In genomic region chr1:2313651-2314296, GRCh38 we compare ENCODE assay signal across 8 cellular contexts.
A peak's percentile ranks its signal among the peaks of the same experiment; 100 is the strongest.
DNase-seq lines count a peak whose midpoint lies in the region; ATAC-seq, FAIRE-seq and TF ChIP-seq lines count a peak whose summit lies in the region.
"Had no signal": no experiment of that assay in that cellular context is flagged by ENCODE, and none has a peak within 500 bp of the region (broad histone marks: within the 10 kb centered on the region; RNA-seq: fewer than 3 reads in every experiment).

No MANE protein-coding gene starts in this region.

- peak overlapping the region; percentile 87 for H2AK5ac ChIP-seq in IMR-90 (ENCODE audit: low read depth, low read length)

- FAIRE-seq in kidney (lab: Jason Lieb, UNC): no peak
- FAIRE-seq in GM12892 (lab: Jason Lieb, UNC): no peak

- peaks cover 32% of the 10 kb centered on the region for H3K4me1 ChIP-seq in IMR-90 (ENCODE audit: control insufficient read depth, insufficient read depth, low read length)
- H3K4me1 ChIP-seq in kidney (ENCODE audit: control insufficient read depth in 1 of 2, insufficient read depth in 1 of 2, low read depth in 1 of 2, low read length in 2 of 2): peaks cover 0 to 17% of the 10 kb centered on the region in 2 donors
- peaks cover 72% of the 10 kb centered on the region for H3K4me1 ChIP-seq in suprapubic skin

- peak overlapping the region; percentile 99 for H2AK9ac ChIP-seq in IMR-90 (replicated peaks; ENCODE audit: low read depth, low read length, poor library complexity)

- H4K91ac ChIP-seq in IMR-90 (ENCODE audit: insufficient read depth, low read depth, low read length): peak overlapping the region; percentile 85

- TF ChIP-seq EP300 in suprapubic skin (IDR thresholded peaks at IDR 0.05): no peak

- POLR2A ChIA-PET in IMR-90 (lab: Charles Lee; ENCODE audit: unreplicated experiment): no interaction called here

- H3K14ac ChIP-seq in IMR-90 (replicated peaks; ENCODE audit: low read depth, low read length): peak overlapping the region; percentile 85

- 0 out of 2 replicates have a peak, but pooled peaks cover 7% of the 10 kb centered on the region for H4K20me1 ChIP-seq in IMR-90 (ENCODE audit: insufficient read depth, low read length)

- H2BK20ac ChIP-seq in IMR-90 (ENCODE audit: low read depth, low read length): no peak overlapping the region

- dilution Hi-C loops in IMR-90 (cut with HindIII; ENCODE audit: low sequenced_read_pairs, unreplicated experiment): no loop called here

- H3K27ac ChIP-seq in IMR-90 (ENCODE audit: insufficient read depth, low read length) (peak overlapping the region; percentile 68), kidney (ENCODE audit: low read depth in 2 of 2, low read length in 2 of 2) (peak overlapping the region; percentile 71 to 75), suprapubic skin (peak overlapping the region; percentile 86)

- H3K36me3 ChIP-seq in IMR-90 (ENCODE audit: control insufficient read depth, insufficient read depth, low read length) (peaks cover 8% of the 10 kb centered on the region; the same call in 1 of the 2 replicates), kidney (ENCODE audit: control insufficient read depth in 1 of 2, insufficient read depth in 2 of 2, low read length in 2 of 2) (no peaks in the 10 kb centered on the region), suprapubic skin (peaks cover 6% of the 10 kb centered on the region)

- DNase-seq in IMR-90 (no peak), astrocyte of the cerebellum (ENCODE audit: low read depth) (no peak), kidney (no peak), suprapubic skin (ENCODE audit: low spot score in 2 of 2) (no peak), GM12892 (ENCODE audit: insufficient read length) (no peak), AG08395 (ENCODE audit: low spot score) (no peak)
- DNase-seq in effector CD8-positive, alpha-beta T cell (lab: John Stamatoyannopoulos, UW): no peak
- DNase-seq: cortex of kidney had no signal

- no peak overlapping the region for H3K56ac ChIP-seq in IMR-90 (ENCODE audit: extremely low read depth, insufficient read depth, low read length)

- H3K27me3 ChIP-seq in IMR-90 (ENCODE audit: control insufficient read depth, insufficient read depth, low read length) (no peaks in the 10 kb centered on the region), suprapubic skin (no peaks in the 10 kb centered on the region)

- H2BK5ac ChIP-seq in IMR-90 (ENCODE audit: low read depth, low read length, poor library complexity, severe bottlenecking): peak overlapping the region; percentile 46

- H3K9ac ChIP-seq in IMR-90 (ENCODE audit: low read depth, low read length) (peak overlapping the region; percentile 82), kidney (ENCODE audit: low read length in 2 of 2) (peak overlapping the region; percentile 24 to 34)

- in situ Hi-C loops in IMR-90 (cut with MboI; ENCODE audit: low sequenced_read_pairs): no loop called here
- in situ Hi-C loops in astrocyte of the cerebellum (cut with HindIII; ENCODE audit: low sequenced_read_pairs): no loop called here

- TF ChIP-seq RAD21 in IMR-90 (IDR thresholded peaks at IDR 0.05; ENCODE audit: low read length): no peak

- BruUV-seq in IMR-90 (replicated peaks; lab: Mats Ljungman, UMichigan): no TSS peak

- peaks cover 0 to 37% of the 10 kb centered on the region in 2 experiments; a peak in 1 of 4 replicates for H3K79me1 ChIP-seq in IMR-90 (ENCODE audit: low read depth in 1 of 2, low read length in 2 of 2)

- ATAC-seq in IMR-90 (ENCODE audit: low read depth): no peak

- peak overlapping the region; percentile 80 to 81 for H4K8ac ChIP-seq in IMR-90 (ENCODE audit: low read depth in 2 of 2, low read length in 2 of 2)

- intact Hi-C loops in IMR-90 (cut with micrococcal nuclease) (loop anchor here (5.0 kb wide), 2 partner anchors 69 to 116 kb away; no protein-coding TSS in a partner anchor), kidney (cut with DNase I) (loop anchor here (10.0 kb wide), 1 partner anchor 99 kb away; no protein-coding TSS in a partner anchor)

- peak overlapping the region; percentile 74 for H2BK120ac ChIP-seq in IMR-90 (ENCODE audit: low read depth, low read length)

- WGBS in IMR-90 (ENCODE audit: extremely low coverage in 2 of 2, insufficient read length in 1 of 2), 2 experiments: 58% methylated on average over 10 of the region's 20 CpGs; no CpG with 5 or more reads in 1 of the 2 experiments
- 60% methylated on average over 1 of the region's 20 CpGs for WGBS in suprapubic skin

- peak overlapping the region; percentile 49; the same call in 1 of the 2 replicates for H3K23ac ChIP-seq in IMR-90 (ENCODE audit: low read depth, low read length)

- H3K4ac ChIP-seq in IMR-90 (ENCODE audit: low read depth, low read length): peak overlapping the region; percentile 88

- no peak overlapping the region; the same call in 2 of the 3 replicates for H2BK15ac ChIP-seq in IMR-90 (ENCODE audit: low read depth, low read length)

- H3K18ac ChIP-seq in IMR-90 (ENCODE audit: low read depth, low read length): peak overlapping the region; percentile 42; the same call in 1 of the 2 replicates

- H2AFZ ChIP-seq in IMR-90 (replicated peaks; ENCODE audit: low read length, poor library complexity): peak overlapping the region; percentile 77

- 0 out of 2 replicates have a peak, but pooled peaks cover 4% of the 10 kb centered on the region for H3K9me1 ChIP-seq in IMR-90 (ENCODE audit: insufficient read depth, low read length)

- peak overlapping the region; percentile 73 for H4K5ac ChIP-seq in IMR-90 (ENCODE audit: low read depth, low read length)

- peak overlapping the region; percentile 73 for H3K4me2 ChIP-seq in IMR-90 (ENCODE audit: low read depth, low read length)

- H3K4me3 ChIP-seq in IMR-90 (ENCODE audit: insufficient read depth, low read depth, low read length): peak overlapping the region; percentile 44
- peak overlapping the region; percentile 24 for H3K4me3 ChIP-seq in astrocyte of the cerebellum (ENCODE audit: low read depth, low read length)
- no peak overlapping the region for H3K4me3 ChIP-seq in kidney (ENCODE audit: low read length in 2 of 2)
- peak overlapping the region; percentile 64 for H3K4me3 ChIP-seq in suprapubic skin

- TF ChIP-seq POLR2A in IMR-90 (IDR thresholded peaks at IDR 0.05; ENCODE audit: low read depth, low read length) (no peak), suprapubic skin (IDR thresholded peaks at IDR 0.05) (no peak), GM12892 (IDR thresholded peaks at IDR 0.05; ENCODE audit: low read depth, low read length) (no peak)

- CTCF ChIA-PET in IMR-90 (lab: Yijun Ruan, JAX): interaction anchor here (0.7 kb wide), 1 partner anchor 80 kb away, joined by 3 read pairs; no protein-coding TSS in a partner anchor

- no peaks in the 10 kb centered on the region for H3K9me3 ChIP-seq in IMR-90 (ENCODE audit: control insufficient read depth, insufficient read depth, low read length)
- no peaks in the 10 kb centered on the region for H3K9me3 ChIP-seq in kidney (ENCODE audit: control insufficient read depth in 1 of 2, low read length in 2 of 2)
- H3K9me3 ChIP-seq in suprapubic skin: no peaks in the 10 kb centered on the region

- TF ChIP-seq CTCF in IMR-90 (conservative IDR thresholded peaks at IDR 0.05; ENCODE audit: low read depth, low read length) (no peak), astrocyte of the cerebellum (IDR thresholded peaks at IDR 0.05; ENCODE audit: low read depth, low read length, missing control alignments) (no peak), kidney (IDR thresholded peaks at IDR 0.05; ENCODE audit: borderline replicate concordance, extremely low read depth, insufficient read depth) (no peak), suprapubic skin (IDR thresholded peaks at IDR 0.05) (no peak)

TF ChIP-seq in IMR-90, 13 proteins besides CTCF, POLR2A, EP300 and RAD21:
- TF ChIP-seq CEBPB (IDR thresholded peaks at IDR 0.05; ENCODE audit: low read depth, low read length) (no peak), MAZ (IDR thresholded peaks at IDR 0.05; ENCODE audit: borderline replicate concordance, low read depth, low read length) (no peak), SMC3 (IDR thresholded peaks at IDR 0.05; ENCODE audit: low read depth, low read length) (no peak), MAFK (IDR thresholded peaks at IDR 0.05; ENCODE audit: low read depth, low read length) (no peak), NFE2L2 (IDR thresholded peaks at IDR 0.05; ENCODE audit: low read depth, low read length) (no peak), RFX5 (IDR thresholded peaks at IDR 0.05; ENCODE audit: low read depth, low read length) (no peak), CHD1 (IDR thresholded peaks at IDR 0.05; ENCODE audit: low read depth, low read length) (no peak), MXI1 (IDR thresholded peaks at IDR 0.05; ENCODE audit: borderline replicate concordance, low read depth, low read length) (no peak), FOS (IDR thresholded peaks at IDR 0.05; ENCODE audit: low read depth, low read length) (no peak), ELK1 (IDR thresholded peaks at IDR 0.05; ENCODE audit: borderline replicate concordance, low read depth, low read length) (no peak), BHLHE40 (IDR thresholded peaks at IDR 0.05; ENCODE audit: low read depth, low read length) (no peak), RCOR1 (IDR thresholded peaks at IDR 0.05; ENCODE audit: insufficient replicate concordance, low read length) (no peak), USF2 (IDR thresholded peaks at IDR 0.05; ENCODE audit: low read depth, low read length) (no peak)
TF ChIP-seq in IMR-90: peak in this region for 0.

Comparison
In these comparisons a context has a peak if more than half of its experiments do, and no peak if none do; other contexts are left out.
1. H3K4me3 ChIP-seq: peak in IMR-90 (single experiment), astrocyte of the cerebellum (single experiment) and suprapubic skin (single experiment); none in kidney (0 of 2).
2. Peak in every context shown above with its lines, with median percentiles within 50 percentile points of each other: H3K27ac ChIP-seq.